Comparison of ENCODE assay signal across 1 cellular context in genomic region chr2:240560480-240561324, GRCh38.
A peak's percentile ranks its signal among the peaks of the same experiment; 100 is the strongest.
TF ChIP-seq lines count a peak whose summit lies in the region.

No MANE protein-coding gene starts in this region.

TF ChIP-seq in H1, 55 proteins besides CTCF, POLR2A, EP300 and RAD21:
- TF ChIP-seq CBX8 (IDR thresholded peaks at IDR 0.05; ENCODE audit: borderline replicate concordance, low read depth, low read length) (no peak), KDM4A (IDR thresholded peaks at IDR 0.05; ENCODE audit: low read depth, low read length, severe bottlenecking) (peak; percentile 99), CBX5 (IDR thresholded peaks at IDR 0.05; ENCODE audit: low read depth, low read length) (no peak), GABPA (IDR thresholded peaks at IDR 0.05; ENCODE audit: borderline replicate concordance, insufficient read depth, low read length) (peak; percentile 27; the same call in 1 of the 2 replicates), SP1 (IDR thresholded peaks at IDR 0.05; ENCODE audit: low read depth, low read length) (peak; percentile 78), RFX5 (IDR thresholded peaks at IDR 0.05; ENCODE audit: borderline replicate concordance, low read depth, low read length) (no peak), ASH2L (IDR thresholded peaks at IDR 0.05; ENCODE audit: low read length) (peak; percentile 46), TBP (IDR thresholded peaks at IDR 0.05; ENCODE audit: low read depth, low read length) (peak; percentile 77; the same call in 1 of the 2 replicates), EGR1 (IDR thresholded peaks at IDR 0.05; ENCODE audit: borderline replicate concordance, low read depth, low read length) (no peak), SP4 (IDR thresholded peaks at IDR 0.05; ENCODE audit: low read length) (peak; percentile 84; the same call in 1 of the 2 replicates), BRCA1 (IDR thresholded peaks at IDR 0.05; ENCODE audit: low read depth, low read length) (no peak), PHF8 (conservative IDR thresholded peaks at IDR 0.05; ENCODE audit: low read depth, low read length) (peak; percentile 78), FOSL1 (IDR thresholded peaks at IDR 0.05; ENCODE audit: insufficient read depth, low read depth, low read length) (peak; percentile 90), SUZ12 (IDR thresholded peaks at IDR 0.05; ENCODE audit: low read length) (no peak), TAF1 (IDR thresholded peaks at IDR 0.05; ENCODE audit: low read depth, low read length) (peak; percentile 90), RNF2 (IDR thresholded peaks at IDR 0.05; ENCODE audit: borderline replicate concordance, low read depth, low read length, missing control alignments, poor library complexity, severe bottlenecking) (no peak), RBBP5 (IDR thresholded peaks at IDR 0.05; ENCODE audit: borderline replicate concordance, low read depth, low read length) (peak; percentile 60), ZNF274 (IDR thresholded peaks at IDR 0.05; ENCODE audit: borderline replicate concordance, extremely low read depth, low read length) (no peak), POLR2AphosphoS5 (IDR thresholded peaks at IDR 0.05; ENCODE audit: low read depth, low read length) (peak; percentile 81), E2F6 (IDR thresholded peaks at IDR 0.05) (peak; percentile 74), MAX (IDR thresholded peaks at IDR 0.05) (peak; percentile 91), SIN3A (conservative IDR thresholded peaks at IDR 0.05 in 1 of 2, IDR thresholded peaks at IDR 0.05 in 1 of 2; ENCODE audit: low read depth in 1 of 2, low read length in 2 of 2) (peak; percentile 57 to 81; a peak in 1 of 4 replicates)
TF ChIP-seq in H1: peak in this region for 14.
